ENCODE assay signal across 3 cellular contexts in the genomic region with DNA sequence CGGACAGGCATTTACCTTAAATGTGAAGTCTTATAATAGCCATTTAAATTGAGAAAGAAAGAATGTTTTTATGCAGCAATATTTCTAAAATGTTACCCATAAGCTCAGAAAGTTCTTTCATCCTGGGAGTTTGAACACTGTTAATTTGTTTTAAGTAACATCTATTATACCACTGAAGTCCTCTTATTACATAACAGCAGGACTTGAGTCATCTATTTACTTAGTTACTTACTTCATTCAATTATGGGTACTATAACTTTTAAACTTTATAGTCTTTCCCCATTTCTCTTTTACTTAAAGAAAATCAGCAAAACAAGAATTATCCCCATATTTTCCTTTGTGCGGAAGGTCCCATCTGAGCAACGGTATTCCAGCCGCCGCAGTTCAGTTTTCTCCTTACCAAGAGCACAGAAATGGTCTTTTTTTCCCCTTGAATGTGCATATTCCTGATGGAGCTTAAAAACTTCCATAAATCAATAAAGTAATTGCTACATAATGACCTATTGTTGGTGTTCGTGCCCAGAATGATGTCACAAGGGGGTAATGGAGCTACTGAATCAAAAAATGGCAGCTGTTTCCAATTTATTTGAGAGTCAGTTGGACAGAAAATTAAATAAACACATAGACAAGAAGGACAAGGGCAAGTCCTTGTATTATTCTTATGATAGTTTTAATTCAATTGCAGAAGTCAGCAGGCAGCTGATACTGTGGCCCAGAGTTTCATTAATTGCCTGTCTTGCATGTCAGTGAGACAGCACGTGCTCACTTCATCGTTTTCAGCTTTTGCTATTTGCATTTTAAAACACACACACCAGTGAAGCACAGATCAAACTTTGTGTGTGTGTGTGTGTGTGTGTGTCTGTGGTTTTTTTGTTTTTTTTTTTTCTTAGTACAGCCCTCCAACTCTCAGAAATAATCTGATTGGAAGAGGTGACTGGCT.
TF ChIP-seq lines count a peak whose summit lies in the region.

No MANE protein-coding gene starts in this region.

TF ChIP-seq in HEK293T, 16 proteins besides CTCF, POLR2A, EP300 and RAD21:
- TF ChIP-seq NFRKB (IDR thresholded peaks at IDR 0.05) (no peak), TARDBP (IDR thresholded peaks at IDR 0.05) (no peak), FOXM1 (IDR thresholded peaks at IDR 0.05; ENCODE audit: borderline replicate concordance) (no peak), ZNF384 (IDR thresholded peaks at IDR 0.05) (no peak), FOXA1 (IDR thresholded peaks at IDR 0.05) (no peak), CTBP1 (IDR thresholded peaks at IDR 0.05; ENCODE audit: borderline replicate concordance) (no peak), FOXK2 (IDR thresholded peaks at IDR 0.05) (no peak), SP1 (IDR thresholded peaks at IDR 0.05) (no peak), LEF1 (IDR thresholded peaks at IDR 0.05; ENCODE audit: borderline replicate concordance) (no peak), ARNT (IDR thresholded peaks at IDR 0.05) (peak; percentile 74; the same call in 1 of the 2 replicates), ELF4 (IDR thresholded peaks at IDR 0.05) (no peak), L3MBTL2 (conservative IDR thresholded peaks at IDR 0.05) (peak; percentile 48; the same call in 1 of the 2 replicates)
- TF ChIP-seq, protein P1, sequence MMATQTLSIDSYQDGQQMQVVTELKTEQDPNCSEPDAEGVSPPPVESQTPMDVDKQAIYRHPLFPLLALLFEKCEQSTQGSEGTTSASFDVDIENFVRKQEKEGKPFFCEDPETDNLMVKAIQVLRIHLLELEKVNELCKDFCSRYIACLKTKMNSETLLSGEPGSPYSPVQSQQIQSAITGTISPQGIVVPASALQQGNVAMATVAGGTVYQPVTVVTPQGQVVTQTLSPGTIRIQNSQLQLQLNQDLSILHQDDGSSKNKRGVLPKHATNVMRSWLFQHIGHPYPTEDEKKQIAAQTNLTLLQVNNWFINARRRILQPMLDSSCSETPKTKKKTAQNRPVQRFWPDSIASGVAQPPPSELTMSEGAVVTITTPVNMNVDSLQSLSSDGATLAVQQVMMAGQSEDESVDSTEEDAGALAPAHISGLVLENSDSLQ (IDR thresholded peaks at IDR 0.05) = peak; percentile 62

TF ChIP-seq in neural cell, 6 proteins besides CTCF, POLR2A, EP300 and RAD21:
- TF ChIP-seq, protein P2, sequence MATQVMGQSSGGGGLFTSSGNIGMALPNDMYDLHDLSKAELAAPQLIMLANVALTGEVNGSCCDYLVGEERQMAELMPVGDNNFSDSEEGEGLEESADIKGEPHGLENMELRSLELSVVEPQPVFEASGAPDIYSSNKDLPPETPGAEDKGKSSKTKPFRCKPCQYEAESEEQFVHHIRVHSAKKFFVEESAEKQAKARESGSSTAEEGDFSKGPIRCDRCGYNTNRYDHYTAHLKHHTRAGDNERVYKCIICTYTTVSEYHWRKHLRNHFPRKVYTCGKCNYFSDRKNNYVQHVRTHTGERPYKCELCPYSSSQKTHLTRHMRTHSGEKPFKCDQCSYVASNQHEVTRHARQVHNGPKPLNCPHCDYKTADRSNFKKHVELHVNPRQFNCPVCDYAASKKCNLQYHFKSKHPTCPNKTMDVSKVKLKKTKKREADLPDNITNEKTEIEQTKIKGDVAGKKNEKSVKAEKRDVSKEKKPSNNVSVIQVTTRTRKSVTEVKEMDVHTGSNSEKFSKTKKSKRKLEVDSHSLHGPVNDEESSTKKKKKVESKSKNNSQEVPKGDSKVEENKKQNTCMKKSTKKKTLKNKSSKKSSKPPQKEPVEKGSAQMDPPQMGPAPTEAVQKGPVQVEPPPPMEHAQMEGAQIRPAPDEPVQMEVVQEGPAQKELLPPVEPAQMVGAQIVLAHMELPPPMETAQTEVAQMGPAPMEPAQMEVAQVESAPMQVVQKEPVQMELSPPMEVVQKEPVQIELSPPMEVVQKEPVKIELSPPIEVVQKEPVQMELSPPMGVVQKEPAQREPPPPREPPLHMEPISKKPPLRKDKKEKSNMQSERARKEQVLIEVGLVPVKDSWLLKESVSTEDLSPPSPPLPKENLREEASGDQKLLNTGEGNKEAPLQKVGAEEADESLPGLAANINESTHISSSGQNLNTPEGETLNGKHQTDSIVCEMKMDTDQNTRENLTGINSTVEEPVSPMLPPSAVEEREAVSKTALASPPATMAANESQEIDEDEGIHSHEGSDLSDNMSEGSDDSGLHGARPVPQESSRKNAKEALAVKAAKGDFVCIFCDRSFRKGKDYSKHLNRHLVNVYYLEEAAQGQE (IDR thresholded peaks at IDR 0.05; ENCODE audit: borderline replicate concordance) = no peak
- TF ChIP-seq SMC3 (conservative IDR thresholded peaks at IDR 0.05; ENCODE audit: poor library complexity) = no peak
- TF ChIP-seq MXI1 (conservative IDR thresholded peaks at IDR 0.05; ENCODE audit: poor library complexity, severe bottlenecking) = no peak
- no peak for TF ChIP-seq EZH2 (IDR thresholded peaks at IDR 0.05; ENCODE audit: borderline replicate concordance, insufficient read depth, low read length, poor library complexity, severe bottlenecking)
- no peak for TF ChIP-seq POLR2AphosphoS5 (IDR thresholded peaks at IDR 0.05)
- no peak for TF ChIP-seq TAF1 (IDR thresholded peaks at IDR 0.05; ENCODE audit: low read depth)

TF ChIP-seq in HepG2, 621 proteins besides CTCF, POLR2A, EP300 and RAD21:
- TF ChIP-seq NFKB2 (CRISPR knock-in tag; IDR thresholded peaks at IDR 0.05; ENCODE audit: borderline replicate concordance) = no peak
- TF ChIP-seq ZNF557 (CRISPR knock-in tag; IDR thresholded peaks at IDR 0.05) = no peak
- TF ChIP-seq CEBPG (CRISPR knock-in tag; IDR thresholded peaks at IDR 0.05) = no peak
- TF ChIP-seq MXD4 (CRISPR knock-in tag; IDR thresholded peaks at IDR 0.05) = no peak
- TF ChIP-seq MAF1 (CRISPR knock-in tag; IDR thresholded peaks at IDR 0.05; ENCODE audit: borderline replicate concordance) = no peak
- TF ChIP-seq BCL6 (CRISPR knock-in tag; IDR thresholded peaks at IDR 0.05) = no peak
- TF ChIP-seq RBM22 (optimal IDR thresholded peaks at IDR 0.05; ENCODE audit: low read length) = no peak
- no peak for TF ChIP-seq MYNN (CRISPR knock-in tag; IDR thresholded peaks at IDR 0.05; ENCODE audit: low read depth)
- TF ChIP-seq PHF8 (CRISPR knock-in tag; IDR thresholded peaks at IDR 0.05) = no peak
